ENCODE assay signal across 23 cellular contexts in the genomic region with DNA sequence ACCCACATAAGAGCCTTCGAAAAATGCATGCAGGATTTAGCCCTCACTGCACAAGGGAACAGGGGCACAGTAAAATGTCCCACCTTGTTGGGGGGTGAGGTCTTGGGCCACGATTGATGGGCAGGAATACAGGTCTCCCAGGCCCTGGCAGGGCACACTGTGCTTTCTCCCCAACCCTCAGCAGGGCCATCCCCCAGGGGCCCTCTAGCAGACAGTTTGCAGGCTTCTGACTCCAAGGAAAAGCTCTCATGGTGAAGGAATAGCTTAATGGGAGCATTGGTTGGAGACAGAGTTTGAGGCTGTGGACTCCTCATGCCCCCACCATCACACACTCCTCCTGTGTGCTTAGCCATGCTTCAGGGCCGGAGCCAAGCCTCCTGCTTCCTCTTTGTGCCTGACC.
"Had no signal": no experiment of that assay in that cellular context is flagged by ENCODE, and none has a peak within 500 bp of the region (broad histone marks: within the 10 kb centered on the region; RNA-seq: fewer than 3 reads in every experiment).

No MANE protein-coding gene starts in this region.

- H3K27ac Mint-ChIP-seq: dendritic cell treated with granulocyte-macrophage colony-stimulating factor and Interleukin-4, amounts not matched to agents 40 ng/mL and 50 ng/mL, for 4 days; natural killer cell; stimulated activated effector memory CD8-positive, alpha-beta T cell treated with anti-CD3 and anti-CD28 coated beads, Interleukin-12 subunit alpha, Interleukin-12 subunit beta, amount 100 ng/mL, for 72 hours had no signal

- ATAC-seq: heart right ventricle; left cardiac atrium; left ventricle myocardium superior; lower lobe of right lung; natural killer cell; pancreas; right lobe of liver; stimulated activated effector memory CD8-positive, alpha-beta T cell treated with anti-CD3 and anti-CD28 coated beads, Interleukin-12 subunit alpha, Interleukin-12 subunit beta, amount 100 ng/mL, for 72 hours had no signal

- H3K27me3 ChIP-seq: esophagus squamous epithelium, pancreas, right lobe of liver, thyroid gland had no signal

- H3K9me3 ChIP-seq: lower lobe of right lung, pancreas, right lobe of liver, thyroid gland had no signal

- H3K4me3 ChIP-seq: esophagus squamous epithelium, heart right ventricle, lower lobe of right lung, pancreas, right lobe of liver, stomach, thyroid gland had no signal

- H3K27ac ChIP-seq: esophagus squamous epithelium, heart right ventricle, lower lobe of right lung, pancreas, right lobe of liver, stomach, thyroid gland had no signal

- H3K4me1 Mint-ChIP-seq: natural killer cell; stimulated activated effector memory CD8-positive, alpha-beta T cell treated with anti-CD3 and anti-CD28 coated beads, Interleukin-12 subunit alpha, Interleukin-12 subunit beta, amount 100 ng/mL, for 72 hours had no signal

- DNase-seq: effector memory CD4-positive, alpha-beta T cell; esophagus squamous epithelium; foreskin melanocyte; glutamatergic neuron; heart right ventricle; hippocampal formation; left cardiac atrium; left ventricle myocardium superior; lower lobe of right lung; natural killer cell; occipital lobe; pancreas; retina; right lobe of liver; small intestine; stimulated activated CD4-positive, alpha-beta T cell treated with anti-CD3 and anti-CD28 coated beads, Interleukin-15, amount 100 ng/mL, for 24 hours; stimulated activated CD4-positive, alpha-beta T cell treated with anti-CD3 and anti-CD28 coated beads, Interleukin-4, amount 100 ng/mL, for 1 hour; stimulated activated naive CD4-positive, alpha-beta T cell treated with Interleukin-2 at 50 U/mL for 16 hours; stomach; thyroid gland; trophoblast cell had no signal

- H3K4me1 ChIP-seq: esophagus squamous epithelium, heart right ventricle, lower lobe of right lung, pancreas, right lobe of liver, stomach, thyroid gland had no signal

- H3K36me3 Mint-ChIP-seq: natural killer cell; stimulated activated effector memory CD8-positive, alpha-beta T cell treated with anti-CD3 and anti-CD28 coated beads, Interleukin-12 subunit alpha, Interleukin-12 subunit beta, amount 100 ng/mL, for 72 hours had no signal

- H3K36me3 ChIP-seq: esophagus squamous epithelium, heart right ventricle, lower lobe of right lung, pancreas, right lobe of liver, stomach, thyroid gland had no signal

- H3K4me3 Mint-ChIP-seq: dendritic cell treated with granulocyte-macrophage colony-stimulating factor and Interleukin-4, amounts not matched to agents 40 ng/mL and 50 ng/mL, for 4 days; natural killer cell; stimulated activated effector memory CD8-positive, alpha-beta T cell treated with anti-CD3 and anti-CD28 coated beads, Interleukin-12 subunit alpha, Interleukin-12 subunit beta, amount 100 ng/mL, for 72 hours had no signal

- H3K9me3 Mint-ChIP-seq: dendritic cell treated with granulocyte-macrophage colony-stimulating factor and Interleukin-4, amounts not matched to agents 40 ng/mL and 50 ng/mL, for 4 days; natural killer cell; stimulated activated effector memory CD8-positive, alpha-beta T cell treated with anti-CD3 and anti-CD28 coated beads, Interleukin-12 subunit alpha, Interleukin-12 subunit beta, amount 100 ng/mL, for 72 hours had no signal
